13 cellular contexts compared by ENCODE assay signal in genomic region chr16:71625113-71625850, GRCh38. TPM values are rescaled to one million over a fixed set of nuclear protein-coding genes. Genes with fewer than 3 reads are reported as not detected.
DNase-seq lines count a peak whose midpoint lies in the region; ATAC-seq, FAIRE-seq and TF ChIP-seq lines count a peak whose summit lies in the region.
"Had no signal": no experiment of that assay in that cellular context is flagged by ENCODE, and none has a peak within 500 bp of the region (broad histone marks: within the 10 kb centered on the region; RNA-seq: fewer than 3 reads in every experiment).

No MANE protein-coding gene starts in this region.

- H3K36me3 Mint-ChIP-seq in activated naive CD4-positive, alpha-beta T cell treated with anti-CD3 and anti-CD28 coated beads for 36 hours (ENCODE audit: low read depth): no peaks in the 10 kb centered on the region
- no peaks in the 10 kb centered on the region for H3K36me3 Mint-ChIP-seq in activated T-helper 2 cell treated with anti-CD3 and anti-CD28 coated beads, Interferon-gamma antibody, Interleukin-2, Interleukin-4, amounts not matched to agents 10 μg/mL and 5 μg/mL and 100 μg/mL, durations not matched to agents 14 hours and 24 hours and 36 hours (ENCODE audit: low read depth)

- H3K36me3 ChIP-seq in keratinocyte (ENCODE audit: control insufficient read depth in 2 of 2, extremely low read depth in 1 of 2, insufficient read depth in 2 of 2, low read length in 2 of 2): no peaks in the 10 kb centered on the region
- H3K36me3 ChIP-seq: thoracic aorta had no signal

- H3K4me3 Mint-ChIP-seq in activated naive CD4-positive, alpha-beta T cell treated with anti-CD3 and anti-CD28 coated beads for 36 hours: peak overlapping the region; percentile 19
- H3K4me3 Mint-ChIP-seq in activated T-helper 2 cell treated with anti-CD3 and anti-CD28 coated beads, Interferon-gamma antibody, Interleukin-2, Interleukin-4, amounts not matched to agents 10 μg/mL and 5 μg/mL and 100 μg/mL, durations not matched to agents 14 hours and 24 hours and 36 hours (ENCODE audit: low read depth): peak overlapping the region; percentile 23
- peak overlapping the region; percentile 27 to 65 for H3K4me3 Mint-ChIP-seq in stimulated activated naive CD8-positive, alpha-beta T cell treated with anti-CD3 and anti-CD28 coated beads, Interleukin-15, amount 100 ng/mL, for 72 hours

- no peak overlapping the region for H3K27ac Mint-ChIP-seq in activated naive CD4-positive, alpha-beta T cell treated with anti-CD3 and anti-CD28 coated beads for 36 hours
- no peak overlapping the region for H3K27ac Mint-ChIP-seq in activated T-helper 2 cell treated with anti-CD3 and anti-CD28 coated beads, Interferon-gamma antibody, Interleukin-2, Interleukin-4, amounts not matched to agents 10 μg/mL and 5 μg/mL and 100 μg/mL, durations not matched to agents 14 hours and 24 hours and 36 hours
- no peak overlapping the region for H3K27ac Mint-ChIP-seq in stimulated activated naive CD8-positive, alpha-beta T cell treated with anti-CD3 and anti-CD28 coated beads, Interleukin-15, amount 100 ng/mL, for 72 hours

- H2AFZ ChIP-seq in keratinocyte (ENCODE audit: control insufficient read depth, low read length): peak overlapping the region; percentile 49

- H3K4me2 ChIP-seq in keratinocyte (ENCODE audit: control insufficient read depth, extremely low read depth, insufficient read depth, low read depth, low read length): peak overlapping the region; percentile 59

- H3K4me3 ChIP-seq in keratinocyte (ENCODE audit: control insufficient read depth in 2 of 3, extremely low read depth in 1 of 3, insufficient read depth in 2 of 3, low read depth in 1 of 3, low read length in 3 of 3): peak overlapping the region in 1 of 3 experiments; percentile 94

- FAIRE-seq in keratinocyte (lab: Jason Lieb, UNC): no peak

- H4K20me1 ChIP-seq in keratinocyte (ENCODE audit: control insufficient read depth, extremely low read depth, insufficient read depth, low read length): no peaks in the 10 kb centered on the region

- H3K27me3 Mint-ChIP-seq in activated naive CD4-positive, alpha-beta T cell treated with anti-CD3 and anti-CD28 coated beads for 36 hours (ENCODE audit: low read depth): peaks cover 14% of the 10 kb centered on the region
- peaks cover 18% of the 10 kb centered on the region for H3K27me3 Mint-ChIP-seq in activated T-helper 2 cell treated with anti-CD3 and anti-CD28 coated beads, Interferon-gamma antibody, Interleukin-2, Interleukin-4, amounts not matched to agents 10 μg/mL and 5 μg/mL and 100 μg/mL, durations not matched to agents 14 hours and 24 hours and 36 hours (ENCODE audit: low read depth)
- H3K27me3 Mint-ChIP-seq in stimulated activated naive CD8-positive, alpha-beta T cell treated with anti-CD3 and anti-CD28 coated beads, Interleukin-15, amount 100 ng/mL, for 72 hours: peaks cover 32% of the 10 kb centered on the region

- TF ChIP-seq CTCF in keratinocyte (optimal IDR thresholded peaks at IDR 0.05 in 1 of 3, IDR thresholded peaks at IDR 0.05 in 1 of 3, conservative IDR thresholded peaks at IDR 0.05 in 1 of 3; ENCODE audit: extremely low read depth in 1 of 3, insufficient read depth in 2 of 3, low read length in 3 of 3): no peak

- H3K9me3 Mint-ChIP-seq in activated naive CD4-positive, alpha-beta T cell treated with anti-CD3 and anti-CD28 coated beads for 36 hours: no peaks in the 10 kb centered on the region
- no peaks in the 10 kb centered on the region for H3K9me3 Mint-ChIP-seq in activated T-helper 2 cell treated with anti-CD3 and anti-CD28 coated beads, Interferon-gamma antibody, Interleukin-2, Interleukin-4, amounts not matched to agents 10 μg/mL and 5 μg/mL and 100 μg/mL, durations not matched to agents 14 hours and 24 hours and 36 hours
- no peaks in the 10 kb centered on the region for H3K9me3 Mint-ChIP-seq in stimulated activated naive CD8-positive, alpha-beta T cell treated with anti-CD3 and anti-CD28 coated beads, Interleukin-15, amount 100 ng/mL, for 72 hours

- H3K4me1 Mint-ChIP-seq in activated naive CD4-positive, alpha-beta T cell treated with anti-CD3 and anti-CD28 coated beads for 36 hours (ENCODE audit: low read depth): peaks cover 5% of the 10 kb centered on the region
- H3K4me1 Mint-ChIP-seq in activated T-helper 2 cell treated with anti-CD3 and anti-CD28 coated beads, Interferon-gamma antibody, Interleukin-2, Interleukin-4, amounts not matched to agents 10 μg/mL and 5 μg/mL and 100 μg/mL, durations not matched to agents 14 hours and 24 hours and 36 hours (ENCODE audit: low read depth): peaks cover 6% of the 10 kb centered on the region
- peaks cover 9% of the 10 kb centered on the region for H3K4me1 Mint-ChIP-seq in stimulated activated naive CD8-positive, alpha-beta T cell treated with anti-CD3 and anti-CD28 coated beads, Interleukin-15, amount 100 ng/mL, for 72 hours

- no peaks in the 10 kb centered on the region for H3K9me3 ChIP-seq in keratinocyte (ENCODE audit: control insufficient read depth, low read depth, low read length)
- H3K9me3 ChIP-seq: thoracic aorta had no signal

- no peaks in the 10 kb centered on the region for H3K9me1 ChIP-seq in keratinocyte (ENCODE audit: control insufficient read depth, extremely low read depth, insufficient read depth, low read length)

- no peaks in the 10 kb centered on the region for H3K79me2 ChIP-seq in keratinocyte (ENCODE audit: control insufficient read depth, insufficient read depth, low read length)

- intact Hi-C loops in activated naive CD4-positive, alpha-beta T cell treated with anti-CD3 and anti-CD28 coated beads for 36 hours (cut with micrococcal nuclease): no loop called here
- intact Hi-C loops in activated T-helper 2 cell treated with anti-CD3 and anti-CD28 coated beads, Interferon-gamma antibody, Interleukin-2, Interleukin-4, amounts not matched to agents 10 μg/mL and 5 μg/mL and 100 μg/mL, durations not matched to agents 14 hours and 24 hours and 36 hours (cut with micrococcal nuclease): no loop called here

- H3K4me1 ChIP-seq in keratinocyte (ENCODE audit: control insufficient read depth, extremely low read depth, insufficient read depth, low read length): peaks cover 10% of the 10 kb centered on the region

- H3K27ac ChIP-seq in keratinocyte (ENCODE audit: control insufficient read depth, insufficient read depth, low read length): no peak overlapping the region
- H3K27ac ChIP-seq: thoracic aorta had no signal

- H3K27me3 ChIP-seq in keratinocyte (ENCODE audit: control insufficient read depth, extremely low read depth, insufficient read depth, low read length): no peaks in the 10 kb centered on the region

- dilution Hi-C loops in keratinocyte (cut with MboI; ENCODE audit: extremely low pct_ligation_motif_present, low sequenced_read_pairs): no loop called here

- peak; percentile 39 for ATAC-seq in stimulated activated naive CD8-positive, alpha-beta T cell treated with anti-CD3 and anti-CD28 coated beads, Interleukin-15, amount 100 ng/mL, for 72 hours

- DNase-seq in activated naive CD4-positive, alpha-beta T cell treated with anti-CD3 and anti-CD28 coated beads for 36 hours: no peak
- no peak for DNase-seq in activated naive CD4-positive, alpha-beta T cell treated with Interleukin-2 at 50 U/mL for 16 hours
- DNase-seq in activated T-helper 2 cell treated with anti-CD3 and anti-CD28 coated beads, Interferon-gamma antibody, Interleukin-2, Interleukin-4, amounts not matched to agents 10 μg/mL and 5 μg/mL and 100 μg/mL, durations not matched to agents 14 hours and 24 hours and 36 hours (ENCODE audit: low spot score): no peak
- DNase-seq in keratinocyte (ENCODE audit: low read depth, low spot score): no peak
- no peak for DNase-seq in stimulated activated naive CD8-positive, alpha-beta T cell treated with anti-CD3 and anti-CD28 coated beads, Interleukin-15, amount 100 ng/mL, for 72 hours
- DNase-seq in stimulated activated CD8-positive, alpha-beta memory T cell treated with anti-CD3 and anti-CD28 coated beads, Interleukin-4, amount 100 ng/mL, for 48 hours: no peak
- no peak for DNase-seq in OCI-M2 (lab: John Stamatoyannopoulos, UW; ENCODE audit: unreplicated experiment)
- no peak for DNase-seq in SKM-1 treated with dmso at 0.1 percent for 144 hours (lab: John Stamatoyannopoulos, UW; ENCODE audit: unreplicated experiment)
- DNase-seq: ACHN, NCI-H226 had no signal

- CTCF ChIA-PET in activated naive CD4-positive, alpha-beta T cell treated with anti-CD3 and anti-CD28 coated beads for 36 hours (lab: Charles Lee): no interaction called here

- H3K9ac ChIP-seq in keratinocyte (ENCODE audit: control insufficient read depth, extremely low read depth, insufficient read depth, low read length): no peak overlapping the region

RNA-seq across cellular contexts. Expression of gene MARVELD3, which starts 0.7 kb away (rescaled TPM):
- total RNA-seq in activated naive CD4-positive, alpha-beta T cell treated with anti-CD3 and anti-CD28 coated beads for 36 hours: not detected
- total RNA-seq in activated T-helper 2 cell treated with anti-CD3 and anti-CD28 coated beads, Interferon-gamma antibody, Interleukin-2, Interleukin-4, amounts not matched to agents 10 μg/mL and 5 μg/mL and 100 μg/mL, durations not matched to agents 14 hours and 24 hours and 36 hours: not detected in 2 replicates
- polyA plus RNA-seq in keratinocyte: 11.4 to 17.8 TPM (median 11.6 TPM) in 3 replicates
- 8.4 TPM for polyA plus RNA-seq in keratinocyte (2011; ENCODE audit: low read depth)
- polyA plus RNA-seq in keratinocyte (2011; cell fraction: cytosol; rRNA removed): 12.0 and 12.4 TPM in 2 replicates
- polyA plus RNA-seq in keratinocyte (2011; cell fraction: nucleus; rRNA removed): 26.6 and 28.3 TPM in 2 replicates
- polyA plus RNA-seq in keratinocyte (2012; ENCODE audit: low replicate concordance): 11.6 and 15.9 TPM in 2 replicates
- polyA minus RNA-seq in keratinocyte: 7.5 to 20.3 TPM (median 13.0 TPM) in 3 replicates
- polyA minus RNA-seq in keratinocyte (2011; cell fraction: cytosol; rRNA and poly(A)+ RNA removed): 15.3 TPM
- 13.9 and 16.4 TPM in 2 replicates for polyA minus RNA-seq in keratinocyte (2011; cell fraction: nucleus; rRNA and poly(A)+ RNA removed)
- total RNA-seq: OCI-LY7, thoracic aorta had no signal

RNA-seq across cellular contexts. Expression of gene TAT, which starts 48.4 kb away (rescaled TPM):
- total RNA-seq in activated naive CD4-positive, alpha-beta T cell treated with anti-CD3 and anti-CD28 coated beads for 36 hours: not detected
- not detected in 2 replicates for total RNA-seq in activated T-helper 2 cell treated with anti-CD3 and anti-CD28 coated beads, Interferon-gamma antibody, Interleukin-2, Interleukin-4, amounts not matched to agents 10 μg/mL and 5 μg/mL and 100 μg/mL, durations not matched to agents 14 hours and 24 hours and 36 hours
- polyA plus RNA-seq in keratinocyte: 0.14 TPM in 1 of 3 replicates, not detected in the others
- not detected for polyA plus RNA-seq in keratinocyte (2011; ENCODE audit: low read depth)
- not detected in 2 replicates for polyA plus RNA-seq in keratinocyte (2011; cell fraction: cytosol; rRNA removed)
- 0.25 TPM in 1 of 2 replicates, not detected in the other for polyA plus RNA-seq in keratinocyte (2011; cell fraction: nucleus; rRNA removed)
- polyA plus RNA-seq in keratinocyte (2012; ENCODE audit: low replicate concordance): not detected in 2 replicates
- 0.13 TPM in 1 of 3 replicates, not detected in the others for polyA minus RNA-seq in keratinocyte
- not detected for polyA minus RNA-seq in keratinocyte (2011; cell fraction: cytosol; rRNA and poly(A)+ RNA removed)
- polyA minus RNA-seq in keratinocyte (2011; cell fraction: nucleus; rRNA and poly(A)+ RNA removed): not detected in 2 replicates
- total RNA-seq: HT1080, OCI-LY7, thoracic aorta had no signal
